ENCODE assay signal across 24 cellular contexts in genomic region chr1:95186149-95186548, GRCh38.
"Had no signal": no experiment of that assay in that cellular context is flagged by ENCODE, and none has a peak within 500 bp of the region (broad histone marks: within the 10 kb centered on the region; RNA-seq: fewer than 3 reads in every experiment).

No MANE protein-coding gene starts in this region.

- DNase-seq: colonic mucosa; cortex of kidney; dermis blood vessel endothelial cell; dorsolateral prefrontal cortex; effector CD4-positive, alpha-beta T cell; effector CD8-positive, alpha-beta T cell; effector memory CD4-positive, alpha-beta T cell; effector memory CD8-positive, alpha-beta T cell; endodermal cell; erythroblast; esophagus squamous epithelium; foreskin fibroblast; foreskin keratinocyte; foreskin melanocyte; gastrocnemius medialis; glutamatergic neuron; head of caudate nucleus; heart left ventricle; heart right ventricle had no signal

- H3K36me3 ChIP-seq: colonic mucosa, esophagus muscularis mucosa, esophagus squamous epithelium, gastrocnemius medialis had no signal

- ATAC-seq: effector memory CD8-positive, alpha-beta T cell; esophagus mucosa; foreskin keratinocyte; gastrocnemius medialis; gastroesophageal sphincter had no signal

- H3K4me3 ChIP-seq: colonic mucosa, coronary artery, dorsolateral prefrontal cortex, esophagus muscularis mucosa, esophagus squamous epithelium, gastrocnemius medialis, gastroesophageal sphincter, heart left ventricle, heart right ventricle had no signal

- H3K9me3 ChIP-seq: colonic mucosa, esophagus muscularis mucosa, esophagus squamous epithelium, gastrocnemius medialis, gastroesophageal sphincter had no signal

- H3K27ac ChIP-seq: colonic mucosa, coronary artery, dorsolateral prefrontal cortex, epithelial cell of prostate, esophagus muscularis mucosa, esophagus squamous epithelium, foreskin keratinocyte, gastrocnemius medialis, gastroesophageal sphincter, heart left ventricle, heart right ventricle had no signal

- H3K4me1 ChIP-seq: colonic mucosa, esophagus squamous epithelium, foreskin keratinocyte, gastrocnemius medialis had no signal

- H3K27me3 ChIP-seq: colonic mucosa, dorsolateral prefrontal cortex, esophagus muscularis mucosa, esophagus squamous epithelium, foreskin keratinocyte, gastrocnemius medialis, gastroesophageal sphincter, heart left ventricle, heart right ventricle had no signal
